In the genomic region with DNA sequence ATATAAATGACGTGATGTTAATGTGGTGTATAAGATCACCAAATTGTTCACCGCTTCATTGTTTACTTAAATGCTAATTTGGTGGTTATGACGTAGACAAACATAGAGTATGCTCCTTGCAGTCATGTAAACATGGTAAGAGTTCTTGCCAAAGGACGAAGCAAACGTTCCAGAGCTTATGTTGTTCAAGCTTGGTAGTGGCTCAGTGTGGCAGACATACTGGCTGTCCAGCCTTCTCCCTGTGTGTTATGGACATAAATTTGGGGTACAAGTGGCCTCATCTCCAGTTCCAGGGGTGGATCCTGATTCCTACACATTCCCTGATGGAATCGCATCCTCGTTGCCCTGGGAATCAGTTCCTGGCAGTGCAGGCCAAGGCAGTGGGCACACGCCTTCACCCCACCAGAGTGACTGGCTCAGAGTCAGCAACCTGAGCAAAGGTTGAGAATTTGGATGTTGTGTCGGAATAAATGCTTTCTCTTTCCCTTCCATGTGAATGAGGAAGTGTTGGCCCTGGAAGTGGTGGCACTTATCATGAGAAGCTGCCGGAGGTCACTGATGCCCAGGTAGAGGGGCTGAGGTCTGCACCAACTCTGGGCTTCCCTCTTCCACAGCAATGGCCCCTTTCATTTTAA, we compare ENCODE assay signal across 24 cellular contexts. TPM values are rescaled to one million over a fixed set of nuclear protein-coding genes. Genes with fewer than 3 reads are reported as not detected.
"Had no signal": no experiment of that assay in that cellular context is flagged by ENCODE, and none has a peak within 500 bp of the region (broad histone marks: within the 10 kb centered on the region; RNA-seq: fewer than 3 reads in every experiment).

No MANE protein-coding gene starts in this region.

- H3K9me3 ChIP-seq: SK-N-SH had no signal

- H3K4me2 ChIP-seq: KMS-11, SK-N-SH had no signal

- H3K9ac ChIP-seq: KMS-11, SK-N-SH had no signal

- DNase-seq: Kasumi-1, MM.1S, NCI-H1092 treated with DMSO at 0.1 percent for 48 hours, NCI-H1436, NCI-H187, NCI-H2029, NCI-H2081 treated with DMSO at 0.1 percent for 48 hours, NCI-H2171, NCI-H226, NCI-H446, NCI-H510A, NCI-H524 treated with DMSO at 0.1 percent for 48 hours, NCI-H69, NCI-H774, RPMI8226, SHP77, SK-N-SH, SW 1271 had no signal

- FAIRE-seq: HTR-8/SVneo, RCC 7860 had no signal

- H3K27ac ChIP-seq: HL-60, KMS-11 had no signal

RNA-seq across cellular contexts. Expression of a gene that starts 25.4 kb away (rescaled TPM):
- total RNA-seq: M059J, SK-MEL-5 had no signal
- polyA plus RNA-seq: SK-N-SH had no signal
